In the genomic region with DNA sequence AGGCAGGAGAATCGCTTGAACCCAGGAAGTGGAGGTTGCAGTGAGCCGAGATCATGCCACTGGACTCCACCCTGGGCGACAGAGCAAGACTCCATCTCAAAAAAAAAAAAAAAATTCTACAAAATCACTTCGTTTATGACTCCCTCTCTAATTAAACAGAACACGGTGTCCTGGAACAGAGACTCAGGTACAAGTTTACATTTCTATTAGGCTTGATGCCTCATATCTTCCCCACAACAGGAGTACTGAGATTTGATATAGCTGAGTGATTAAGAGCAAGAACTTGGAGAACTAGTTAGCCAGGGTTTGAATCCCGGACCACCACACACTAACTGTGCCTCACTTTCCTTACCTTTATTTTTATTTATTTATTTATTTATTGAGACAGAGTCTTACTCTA, we compare ENCODE assay signal across 21 cellular contexts. TPM values are rescaled to one million over a fixed set of nuclear protein-coding genes. Genes with fewer than 3 reads are reported as not detected.
A peak's percentile ranks its signal among the peaks of the same experiment; 100 is the strongest.
DNase-seq lines count a peak whose midpoint lies in the region; ATAC-seq, FAIRE-seq and TF ChIP-seq lines count a peak whose summit lies in the region.
"Had no signal": no experiment of that assay in that cellular context is flagged by ENCODE, and none has a peak within 500 bp of the region (broad histone marks: within the 10 kb centered on the region; RNA-seq: fewer than 3 reads in every experiment).

No MANE protein-coding gene starts in this region.

- no peaks in the 10 kb centered on the region; the same call in 1 of the 2 replicates for H3K4me1 ChIP-seq in HEK293 (ENCODE audit: control insufficient read depth, insufficient read depth, low read length)
- peaks cover 36 to 39% of the 10 kb centered on the region in 2 experiments for H3K4me1 ChIP-seq in neutrophil (ENCODE audit: control insufficient read depth in 1 of 2, insufficient read depth in 1 of 2, low read depth in 1 of 2, low read length in 1 of 2)
- peaks cover 22 to 38% (median 28%) of the 10 kb centered on the region in 4 donors for H3K4me1 ChIP-seq in upper lobe of left lung
- H3K4me1 ChIP-seq: neural progenitor cell, SJCRH30 had no signal

- POLR2A ChIA-PET in HEK293 (lab: Yijun Ruan, JAX), result no interaction called here

- CTCF ChIA-PET in HEK293 (lab: Yijun Ruan, JAX), result interaction anchor here (0.9 kb wide), 1 partner anchor 54 kb away, joined by 5 read pairs; no protein-coding TSS in a partner anchor

- TF ChIP-seq CTCF in HEK293 (tag by site-specific recombination; IDR thresholded peaks at IDR 0.05), result no peak
- TF ChIP-seq CTCF in bronchial epithelial cell (IDR thresholded peaks at IDR 0.05; ENCODE audit: insufficient read depth, low read length, severe bottlenecking), result no peak
- no peak for TF ChIP-seq CTCF in neutrophil (IDR thresholded peaks at IDR 0.05)
- no peak for TF ChIP-seq CTCF in upper lobe of left lung (IDR thresholded peaks at IDR 0.05)

- WGBS in upper lobe of left lung, 2 donors, result 59 to 70% methylated on average over 6 of the region's 6 CpGs

- ATAC-seq in upper lobe of left lung (ENCODE audit: low FRiP score in 2 of 2), result no peak
- no peak for ATAC-seq in GM21528 (IDR thresholded peaks at IDR 0.05; ENCODE audit: low FRiP score, unreplicated experiment)
- ATAC-seq: activated CD8-positive, alpha-beta T cell treated with anti-CD3 and anti-CD28 coated beads for 36 hours; T-cell had no signal

- H3K36me3 ChIP-seq in HEK293 (ENCODE audit: control insufficient read depth in 2 of 2, insufficient read depth in 1 of 2, low read length in 2 of 2) (no peaks in the 10 kb centered on the region), bronchial epithelial cell (ENCODE audit: control insufficient read depth, insufficient read depth, low read length) (no peaks in the 10 kb centered on the region), neutrophil (no peaks in the 10 kb centered on the region), upper lobe of left lung (no peaks in the 10 kb centered on the region)
- H3K36me3 ChIP-seq: neural progenitor cell, SJCRH30 had no signal

- TF ChIP-seq POLR2A in upper lobe of left lung (IDR thresholded peaks at IDR 0.05), result no peak

- DNase-seq in bronchial epithelial cell (ENCODE audit: low read depth) (peak; percentile 57), upper lobe of left lung (no peak), GM19239 (ENCODE audit: insufficient read length, low spot score) (no peak), frontal cortex (ENCODE audit: low spot score in 2 of 2) (no peak)
- DNase-seq: activated CD4-positive, CD25-positive, alpha-beta regulatory T cell treated with anti-CD3 and anti-CD28 coated beads, Interleukin-2, amount 50 U/mL, for 72 hours; activated CD8-positive, alpha-beta T cell treated with anti-CD3 and anti-CD28 coated beads for 36 hours; activated gamma-delta T cell; CD4-positive, CD25-positive, alpha-beta regulatory T cell; DMS 273 treated with DMSO at 0.1 percent for 48 hours; effector CD4-positive, alpha-beta T cell; kidney; SJCRH30; stimulated activated CD4-positive, alpha-beta T cell treated with anti-CD3 and anti-CD28 coated beads, Interleukin-1b, Interleukin-23, amount 100 ng/mL, for 48 hours; T-cell had no signal

- no peak overlapping the region for H3K4me3 ChIP-seq in HEK293 (ENCODE audit: low read depth, low read length)
- no peak overlapping the region for H3K4me3 ChIP-seq in bronchial epithelial cell (ENCODE audit: low read depth, low read length)
- H3K4me3 ChIP-seq in neutrophil (ENCODE audit: low read depth in 1 of 2, low read length in 1 of 2), result peak overlapping the region; percentile 21 to 22
- no peak overlapping the region for H3K4me3 ChIP-seq in upper lobe of left lung
- H3K4me3 ChIP-seq: lung, neural progenitor cell, SJCRH30 had no signal

- no peak for FAIRE-seq in bronchial epithelial cell (lab: Jason Lieb, UNC)
- no peak for FAIRE-seq in GM19239 (lab: Jason Lieb, UNC)
- FAIRE-seq in frontal cortex (lab: Jason Lieb, UNC), result no peak
- FAIRE-seq: kidney, urothelium cell line had no signal

- H3K9me3 ChIP-seq in HEK293 (ENCODE audit: control insufficient read depth, insufficient read depth, low read depth, low read length) (no peaks in the 10 kb centered on the region), neutrophil (no peaks in the 10 kb centered on the region), upper lobe of left lung (no peaks in the 10 kb centered on the region)
- H3K9me3 ChIP-seq: SJCRH30 had no signal

- H3K27me3 ChIP-seq in bronchial epithelial cell (ENCODE audit: control insufficient read depth, insufficient read depth, low read length), result no peaks in the 10 kb centered on the region
- no peaks in the 10 kb centered on the region for H3K27me3 ChIP-seq in neutrophil
- H3K27me3 ChIP-seq in upper lobe of left lung, result no peaks in the 10 kb centered on the region
- H3K27me3 ChIP-seq: neural progenitor cell, SJCRH30 had no signal

- H3K27ac ChIP-seq in HEK293 (ENCODE audit: extremely low read depth, low read depth, low read length) (peak overlapping the region; percentile 47; the same call in 1 of the 2 replicates), neutrophil (peak overlapping the region; percentile 96), upper lobe of left lung (peak overlapping the region; percentile 65 to 79 (median 72))
- H3K27ac ChIP-seq: KMS-11, neural progenitor cell, SJCRH30 had no signal

- peak in 1 of 4 donors; percentile 18 for TF ChIP-seq EP300 in upper lobe of left lung (IDR thresholded peaks at IDR 0.05)

TF ChIP-seq in HEK293, 187 proteins besides CTCF, POLR2A, EP300 and RAD21:
- no peak for TF ChIP-seq ZBTB7A (tag by site-specific recombination; IDR thresholded peaks at IDR 0.05; ENCODE audit: low read depth)
- TF ChIP-seq ZNF785 (tag by site-specific recombination; IDR thresholded peaks at IDR 0.05), result no peak
- TF ChIP-seq, protein P1, sequence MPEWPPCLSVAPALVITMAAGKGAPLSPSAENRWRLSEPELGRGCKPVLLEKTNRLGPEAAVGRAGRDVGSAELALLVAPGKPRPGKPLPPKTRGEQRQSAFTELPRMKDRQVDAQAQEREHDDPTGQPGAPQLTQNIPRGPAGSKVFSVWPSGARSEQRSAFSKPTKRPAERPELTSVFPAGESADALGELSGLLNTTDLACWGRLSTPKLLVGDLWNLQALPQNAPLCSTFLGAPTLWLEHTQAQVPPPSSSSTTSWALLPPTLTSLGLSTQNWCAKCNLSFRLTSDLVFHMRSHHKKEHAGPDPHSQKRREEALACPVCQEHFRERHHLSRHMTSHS (tag by site-specific recombination; IDR thresholded peaks at IDR 0.05), result no peak
- TF ChIP-seq HOXA7 (CRISPR knock-in tag; IDR thresholded peaks at IDR 0.05; ENCODE audit: borderline replicate concordance), result no peak
- no peak for TF ChIP-seq ZNF747 (tag by site-specific recombination; IDR thresholded peaks at IDR 0.05)

RNA-seq across cellular contexts. Expression of a gene that starts 42.2 kb away (rescaled TPM):
- total RNA-seq in bronchial epithelial cell, result 33.4 and 41.9 TPM in 2 replicates
- 10 to 100 TPM; 32.5 to 73.9 (median 48.3) TPM for total RNA-seq in upper lobe of left lung
- 12.2 TPM for total RNA-seq in frontal cortex

Comparison
In these comparisons a context has a peak if more than half of its experiments do, and no peak if none do; other contexts are left out.
1. H3K4me3 ChIP-seq: peak in neutrophil (2 of 2); none in HEK293 (single experiment), bronchial epithelial cell (single experiment) and upper lobe of left lung (0 of 4).
2. Peak in every context shown above with its lines, with median percentiles within 50 percentile points of each other: H3K27ac ChIP-seq.